In genomic region chr7:65967361-65968155, GRCh38 we compare ENCODE assay signal across 23 cellular contexts. TPM values are rescaled to one million over a fixed set of nuclear protein-coding genes. Genes with fewer than 3 reads are reported as not detected.
DNase-seq lines count a peak whose midpoint lies in the region; ATAC-seq, FAIRE-seq and TF ChIP-seq lines count a peak whose summit lies in the region.
"Had no signal": no experiment of that assay in that cellular context is flagged by ENCODE, and none has a peak within 500 bp of the region (broad histone marks: within the 10 kb centered on the region; RNA-seq: fewer than 3 reads in every experiment).

No MANE protein-coding gene starts in this region.

- TF ChIP-seq POLR2A in A549 (IDR thresholded peaks at IDR 0.05; ENCODE audit: low read length) (no peak), lower leg skin (IDR thresholded peaks at IDR 0.05) (no peak)

- H3K4me3 Mint-ChIP-seq in CD8-positive, alpha-beta T cell: no peak overlapping the region
- no peak overlapping the region for H3K4me3 Mint-ChIP-seq in chondrocyte (ENCODE audit: unreplicated experiment)
- no peak overlapping the region for H3K4me3 Mint-ChIP-seq in progenitor cell of endocrine pancreas (ENCODE audit: low read depth)
- H3K4me3 Mint-ChIP-seq: activated CD4-positive, alpha-beta T cell treated with anti-CD3 and anti-CD28 coated beads, Interleukin-2, amount 10 ng/mL, durations not matched to agents 24 days and 14 days; T-helper 1 cell treated with Interleukin-12 subunit alpha and Interleukin-12 subunit beta and Interleukin-4 antibody, amounts not matched to agents 30 μg/mL and 1 μg/mL, for 36 hours had no signal

- TF ChIP-seq CTCF in A549 (IDR thresholded peaks at IDR 0.05): no peak
- TF ChIP-seq CTCF in CD8-positive, alpha-beta T cell (IDR thresholded peaks at IDR 0.05): no peak
- no peak for TF ChIP-seq CTCF in chondrocyte (IDR thresholded peaks at IDR 0.05)
- no peak for TF ChIP-seq CTCF in progenitor cell of endocrine pancreas (IDR thresholded peaks at IDR 0.05; ENCODE audit: unreplicated experiment)
- TF ChIP-seq CTCF in lower leg skin (IDR thresholded peaks at IDR 0.05): no peak
- no peak for TF ChIP-seq CTCF in colonic mucosa (IDR thresholded peaks at IDR 0.05)

- no peak for TF ChIP-seq EP300 in A549 (IDR thresholded peaks at IDR 0.05)

- DNase-seq in A549 (ENCODE audit: low read depth in 1 of 2, low spot score in 1 of 2) (no peak), chondrocyte (ENCODE audit: low spot score) (peak; percentile 75), progenitor cell of endocrine pancreas (ENCODE audit: low spot score, unreplicated experiment) (no peak), lower leg skin (ENCODE audit: low spot score in 2 of 2) (no peak), frontal cortex (ENCODE audit: low spot score in 2 of 2) (no peak), colonic mucosa (no peak)
- no peak for DNase-seq in CD8-positive, alpha-beta T cell
- DNase-seq: activated CD4-positive, alpha-beta T cell treated with anti-CD3 and anti-CD28 coated beads, Interleukin-2, amount 10 ng/mL, durations not matched to agents 24 days and 14 days; activated CD8-positive, alpha-beta memory T cell treated with anti-CD3 and anti-CD28 coated beads, Interleukin-2, amount 50 U/mL, for 4 hours; cortex of kidney; lower lobe of right lung; NCI-H1048; NCI-H187; NCI-H526 had no signal

- WGBS in A549 (ENCODE audit: missing lambda C conversion rate): 92% methylated on average over 16 of the region's 17 CpGs
- whole genome bisulfite sequencing in lower leg skin, 2 donors: 92 to 94% methylated on average over 17 of the region's 17 CpGs

- no peak for FAIRE-seq in A549 (lab: Jason Lieb, UNC)
- FAIRE-seq in frontal cortex (lab: Jason Lieb, UNC): no peak
- FAIRE-seq: GM12892, H54, islet of Langerhans, RCC 7860 had no signal

- POLR2A ChIA-PET in A549 (lab: Yijun Ruan, JAX): no interaction called here
- POLR2A ChIA-PET in CD8-positive, alpha-beta T cell (lab: Charles Lee): no interaction called here

- H3K9ac ChIP-seq in colonic mucosa (ENCODE audit: low read depth in 2 of 2, low read length in 2 of 2): no peak overlapping the region

- intact Hi-C loops in CD8-positive, alpha-beta T cell (cut with DNase I, micrococcal nuclease): no loop called here
- intact Hi-C loops in lower leg skin (cut with DNase I; ENCODE audit: low total_unique reads): no loop called here
- intact Hi-C loops in colonic mucosa (cut with DNase I): no loop called here

- H3K27ac Mint-ChIP-seq in CD8-positive, alpha-beta T cell: peak overlapping the region; percentile 52
- peak overlapping the region; percentile 51 for H3K27ac Mint-ChIP-seq in chondrocyte (ENCODE audit: unreplicated experiment)
- H3K27ac Mint-ChIP-seq in progenitor cell of endocrine pancreas: peak overlapping the region; percentile 51
- H3K27ac Mint-ChIP-seq: activated CD4-positive, alpha-beta T cell treated with anti-CD3 and anti-CD28 coated beads, Interleukin-2, amount 10 ng/mL, durations not matched to agents 24 days and 14 days; T-helper 1 cell treated with Interleukin-12 subunit alpha and Interleukin-12 subunit beta and Interleukin-4 antibody, amounts not matched to agents 30 μg/mL and 1 μg/mL, for 36 hours had no signal

- H3K27me3 Mint-ChIP-seq in CD8-positive, alpha-beta T cell (ENCODE audit: low read depth): no peaks in the 10 kb centered on the region
- H3K27me3 Mint-ChIP-seq in chondrocyte (ENCODE audit: low read depth) (no peaks in the 10 kb centered on the region), progenitor cell of endocrine pancreas (no peaks in the 10 kb centered on the region)
- H3K27me3 Mint-ChIP-seq: activated CD4-positive, alpha-beta T cell treated with anti-CD3 and anti-CD28 coated beads, Interleukin-2, amount 10 ng/mL, durations not matched to agents 24 days and 14 days had no signal

- no peak for ATAC-seq in A549
- ATAC-seq in CD8-positive, alpha-beta T cell: no peak
- ATAC-seq: lower lobe of right lung had no signal

- H3K4me3 ChIP-seq in A549 (no peak overlapping the region), lower leg skin (ENCODE audit: low read depth, poor library complexity, severe bottlenecking) (no peak overlapping the region), colonic mucosa (no peak overlapping the region)
- H3K4me3 ChIP-seq in CD8-positive, alpha-beta T cell (ENCODE audit: low read depth, low read length): no peak overlapping the region
- H3K4me3 ChIP-seq: lower lobe of right lung, prostate gland, SK-N-MC, suprapubic skin had no signal

- H3K36me3 ChIP-seq in CD8-positive, alpha-beta T cell (ENCODE audit: insufficient read depth, low read length): peaks cover 46% of the 10 kb centered on the region
- peaks cover 19% of the 10 kb centered on the region for H3K36me3 ChIP-seq in colonic mucosa

- CTCF ChIA-PET in A549 (lab: Yijun Ruan, JAX): interaction anchor here (0.6 kb wide), 1 partner anchor 16 kb away, joined by 3 read pairs; no protein-coding TSS in a partner anchor
- CTCF ChIA-PET in CD8-positive, alpha-beta T cell (lab: Charles Lee): no interaction called here

- H3K4me1 ChIP-seq in A549: no peaks in the 10 kb centered on the region
- H3K4me1 ChIP-seq in CD8-positive, alpha-beta T cell (ENCODE audit: insufficient read depth, low read length): no peaks in the 10 kb centered on the region
- no peaks in the 10 kb centered on the region for H3K4me1 ChIP-seq in colonic mucosa
- H3K4me1 ChIP-seq: lower lobe of right lung, prostate gland, suprapubic skin had no signal

- no peaks in the 10 kb centered on the region for H3K9me3 ChIP-seq in A549
- H3K9me3 ChIP-seq in CD8-positive, alpha-beta T cell (ENCODE audit: low read length): no peaks in the 10 kb centered on the region
- H3K9me3 ChIP-seq in colonic mucosa: no peaks in the 10 kb centered on the region
- H3K9me3 ChIP-seq: lower lobe of right lung, prostate gland, suprapubic skin had no signal

- TF ChIP-seq RAD21 in A549 (conservative IDR thresholded peaks at IDR 0.05 in 1 of 2, IDR thresholded peaks at IDR 0.05 in 1 of 2): no peak

- H3K27me3 ChIP-seq in CD8-positive, alpha-beta T cell (ENCODE audit: insufficient read depth, low read length): no peaks in the 10 kb centered on the region
- H3K27me3 ChIP-seq in colonic mucosa: no peaks in the 10 kb centered on the region
- H3K27me3 ChIP-seq: suprapubic skin had no signal

- H3K9me3 Mint-ChIP-seq in CD8-positive, alpha-beta T cell: no peaks in the 10 kb centered on the region
- H3K9me3 Mint-ChIP-seq in chondrocyte (ENCODE audit: low read depth) (no peaks in the 10 kb centered on the region), progenitor cell of endocrine pancreas (ENCODE audit: low read depth) (no peaks in the 10 kb centered on the region)
- H3K9me3 Mint-ChIP-seq: activated CD4-positive, alpha-beta T cell treated with anti-CD3 and anti-CD28 coated beads, Interleukin-2, amount 10 ng/mL, durations not matched to agents 24 days and 14 days; T-helper 1 cell treated with Interleukin-12 subunit alpha and Interleukin-12 subunit beta and Interleukin-4 antibody, amounts not matched to agents 30 μg/mL and 1 μg/mL, for 36 hours had no signal

- H3K4me2 ChIP-seq in A549: no peak overlapping the region

- H3K4me1 Mint-ChIP-seq in CD8-positive, alpha-beta T cell (ENCODE audit: low read depth): no peaks in the 10 kb centered on the region
- H3K4me1 Mint-ChIP-seq in chondrocyte (ENCODE audit: low read depth) (no peaks in the 10 kb centered on the region), progenitor cell of endocrine pancreas (ENCODE audit: low read depth) (no peaks in the 10 kb centered on the region)
- H3K4me1 Mint-ChIP-seq: activated CD4-positive, alpha-beta T cell treated with anti-CD3 and anti-CD28 coated beads, Interleukin-2, amount 10 ng/mL, durations not matched to agents 24 days and 14 days had no signal

- peaks cover 84% of the 10 kb centered on the region for H3K36me3 Mint-ChIP-seq in CD8-positive, alpha-beta T cell
- peaks cover 49% of the 10 kb centered on the region for H3K36me3 Mint-ChIP-seq in chondrocyte (ENCODE audit: low read depth)
- peaks cover 27% of the 10 kb centered on the region for H3K36me3 Mint-ChIP-seq in progenitor cell of endocrine pancreas (ENCODE audit: insufficient read depth)

- peak overlapping the region; percentile 30 to 73; a peak in 4 of 6 replicates for H3K27ac ChIP-seq in A549
- H3K27ac ChIP-seq in CD8-positive, alpha-beta T cell (ENCODE audit: low read depth, low read length): no peak overlapping the region
- no peak overlapping the region for H3K27ac ChIP-seq in colonic mucosa
- H3K27ac ChIP-seq: lower lobe of right lung, prostate gland, SK-N-MC, suprapubic skin, VCaP had no signal

TF ChIP-seq in A549, 52 proteins besides CTCF, POLR2A, EP300 and RAD21:
- TF ChIP-seq NFE2L2 (conservative IDR thresholded peaks at IDR 0.05; ENCODE audit: low read length) (peak; percentile 59; the same call in 1 of the 2 replicates), MAFK (IDR thresholded peaks at IDR 0.05; ENCODE audit: partially characterized antibody) (peak; percentile 65), CEBPB (IDR thresholded peaks at IDR 0.05) (no peak)

RNA-seq across cellular contexts. Expression of gene GUSB, which starts 14.5 kb away (rescaled TPM):
- polyA plus RNA-seq in A549 (2011; rRNA removed) (32.3 and 38.5 TPM in 2 replicates), A549 (2017; fragmentation: RNase III; extraction: RNeasy Plus Mini Kit Qiagen cat#74134 plus additional on column Dnase treatment) (28.6 to 32.3 TPM (median 32.1 TPM) in 3 replicates)
- 45.4 and 48.7 TPM in 2 replicates for polyA plus RNA-seq in A549 (2012; cell fraction: cytosol; rRNA removed)
- polyA plus RNA-seq in A549 (2012; cell fraction: nucleus; rRNA removed): 163 and 173 TPM in 2 replicates
- 47.5 and 57.5 TPM in 2 replicates for polyA minus RNA-seq in A549 (2011; rRNA and poly(A)+ RNA removed)
- 10 to 100 TPM; 37.0 to 41.8 TPM for total RNA-seq in CD8-positive, alpha-beta T cell
- total RNA-seq in chondrocyte (27.3 to 33.9 TPM (median 29.9 TPM) in 3 replicates), progenitor cell of endocrine pancreas (53.9 and 60.8 TPM in 2 replicates), lower leg skin (10 to 100 TPM; 13.8 to 22.8 (median 18.8) TPM), frontal cortex (19.6 TPM), colonic mucosa (10 to 100 TPM; 63.7 to 80.0 TPM)

Comparison
In these comparisons a context has a peak if more than half of its experiments do, and no peak if none do; other contexts are left out.
1. H3K27ac ChIP-seq: peak in A549 (2 of 2); none in CD8-positive, alpha-beta T cell (single experiment) and colonic mucosa (single experiment).
2. Peak in every context shown above with its lines, with median percentiles within 50 percentile points of each other: H3K27ac Mint-ChIP-seq.